ENCODE assay signal across 8 cellular contexts in the genomic region with DNA sequence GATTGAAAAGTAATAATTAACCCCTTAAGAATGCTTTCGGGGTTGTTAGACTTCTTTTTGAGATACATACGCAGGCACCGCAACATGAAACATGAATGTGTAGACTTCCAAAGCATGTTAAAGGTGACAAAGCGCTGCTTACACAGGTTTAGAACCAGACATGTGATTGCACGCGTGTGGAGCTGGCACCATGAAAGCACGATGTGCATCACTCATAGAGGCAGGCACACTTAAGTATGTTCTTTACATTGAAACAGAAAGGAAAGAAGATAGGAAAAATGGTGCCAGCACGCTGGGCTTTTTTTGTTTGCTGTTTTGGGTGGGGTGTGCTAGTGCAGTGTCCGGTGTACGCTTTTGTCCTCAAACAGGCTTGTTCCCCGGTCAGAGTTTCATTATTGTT.
A peak's percentile ranks its signal among the peaks of the same experiment; 100 is the strongest.
DNase-seq lines count a peak whose midpoint lies in the region; ATAC-seq, FAIRE-seq and TF ChIP-seq lines count a peak whose summit lies in the region.

No MANE protein-coding gene starts in this region.

- TF ChIP-seq CTCF in keratinocyte (optimal IDR thresholded peaks at IDR 0.05 in 1 of 3, IDR thresholded peaks at IDR 0.05 in 1 of 3, conservative IDR thresholded peaks at IDR 0.05 in 1 of 3; ENCODE audit: extremely low read depth in 1 of 3, insufficient read depth in 2 of 3, low read length in 3 of 3) (no peak), upper lobe of right lung (IDR thresholded peaks at IDR 0.05) (no peak)

- H3K27me3 ChIP-seq in keratinocyte (ENCODE audit: control insufficient read depth, extremely low read depth, insufficient read depth, low read length) (no peaks in the 10 kb centered on the region), upper lobe of right lung (no peaks in the 10 kb centered on the region)

- H3K27me3 Mint-ChIP-seq in activated T-cell treated with anti-CD3 and anti-CD28 coated beads, Interleukin-2, amount 50 U/mL, for 72 hours (ENCODE audit: low read depth): no peaks in the 10 kb centered on the region
- no peaks in the 10 kb centered on the region for H3K27me3 Mint-ChIP-seq in activated T-helper 2 cell treated with anti-CD3 and anti-CD28 coated beads, Interferon-gamma antibody, Interleukin-2, Interleukin-4, amounts not matched to agents 10 μg/mL and 5 μg/mL and 100 μg/mL, durations not matched to agents 14 hours and 24 hours and 36 hours (ENCODE audit: low read depth)

- peak; percentile 59 for FAIRE-seq in keratinocyte (lab: Jason Lieb, UNC)

- peaks cover 32% of the 10 kb centered on the region for H3K4me1 Mint-ChIP-seq in activated T-cell treated with anti-CD3 and anti-CD28 coated beads, Interleukin-2, amount 50 U/mL, for 72 hours (ENCODE audit: low read depth)
- peaks cover 21% of the 10 kb centered on the region for H3K4me1 Mint-ChIP-seq in activated T-helper 2 cell treated with anti-CD3 and anti-CD28 coated beads, Interferon-gamma antibody, Interleukin-2, Interleukin-4, amounts not matched to agents 10 μg/mL and 5 μg/mL and 100 μg/mL, durations not matched to agents 14 hours and 24 hours and 36 hours (ENCODE audit: low read depth)

- peak overlapping the region; percentile 100 for H3K4me2 ChIP-seq in keratinocyte (ENCODE audit: control insufficient read depth, extremely low read depth, insufficient read depth, low read depth, low read length)

- no peak for ATAC-seq in activated T-cell treated with anti-CD3 and anti-CD28 coated beads, Interleukin-2, amount 50 U/mL, for 72 hours (replicated peaks in 1 of 2)
- ATAC-seq in upper lobe of right lung: no peak
- ATAC-seq in HG02763 (IDR thresholded peaks at IDR 0.05; ENCODE audit: unreplicated experiment): no peak
- ATAC-seq in HG02610 (IDR thresholded peaks at IDR 0.05; ENCODE audit: unreplicated experiment): no peak

- no peak for DNase-seq in activated T-cell treated with anti-CD3 and anti-CD28 coated beads, Interleukin-2, amount 50 U/mL, for 72 hours
- no peak for DNase-seq in activated T-cell treated with anti-CD3 and anti-CD28 coated beads, Interleukin-2, amount 50 U/mL, for 1 hour
- DNase-seq in activated T-helper 2 cell treated with anti-CD3 and anti-CD28 coated beads, Interferon-gamma antibody, Interleukin-2, Interleukin-4, amounts not matched to agents 10 μg/mL and 5 μg/mL and 100 μg/mL, durations not matched to agents 14 hours and 24 hours and 36 hours (ENCODE audit: low spot score): no peak
- DNase-seq in keratinocyte (ENCODE audit: low read depth, low spot score): no peak
- DNase-seq in upper lobe of right lung: peak; percentile 25
- no peak for DNase-seq in cerebellar cortex (ENCODE audit: low spot score)

- peaks cover 45% of the 10 kb centered on the region for H3K4me1 ChIP-seq in keratinocyte (ENCODE audit: control insufficient read depth, extremely low read depth, insufficient read depth, low read length)
- H3K4me1 ChIP-seq in upper lobe of right lung: peaks cover 44% of the 10 kb centered on the region

- H3K9ac ChIP-seq in keratinocyte (ENCODE audit: control insufficient read depth, extremely low read depth, insufficient read depth, low read length): peak overlapping the region; percentile 95

- H3K79me2 ChIP-seq in keratinocyte (ENCODE audit: control insufficient read depth, insufficient read depth, low read length): peaks cover 86% of the 10 kb centered on the region

- no peaks in the 10 kb centered on the region for H3K36me3 Mint-ChIP-seq in activated T-cell treated with anti-CD3 and anti-CD28 coated beads, Interleukin-2, amount 50 U/mL, for 72 hours (ENCODE audit: insufficient read depth in 2 of 2)
- no peaks in the 10 kb centered on the region for H3K36me3 Mint-ChIP-seq in activated T-helper 2 cell treated with anti-CD3 and anti-CD28 coated beads, Interferon-gamma antibody, Interleukin-2, Interleukin-4, amounts not matched to agents 10 μg/mL and 5 μg/mL and 100 μg/mL, durations not matched to agents 14 hours and 24 hours and 36 hours (ENCODE audit: low read depth)

- H3K4me3 ChIP-seq in keratinocyte (ENCODE audit: control insufficient read depth in 2 of 3, extremely low read depth in 1 of 3, insufficient read depth in 2 of 3, low read depth in 1 of 3, low read length in 3 of 3) (peak overlapping the region; percentile 31 to 77 (median 54)), upper lobe of right lung (peak overlapping the region; percentile 79)

- no peak overlapping the region for H3K4me3 Mint-ChIP-seq in activated T-cell treated with anti-CD3 and anti-CD28 coated beads, Interleukin-2, amount 50 U/mL, for 72 hours
- H3K4me3 Mint-ChIP-seq in activated T-helper 2 cell treated with anti-CD3 and anti-CD28 coated beads, Interferon-gamma antibody, Interleukin-2, Interleukin-4, amounts not matched to agents 10 μg/mL and 5 μg/mL and 100 μg/mL, durations not matched to agents 14 hours and 24 hours and 36 hours (ENCODE audit: low read depth): no peak overlapping the region

- dilution Hi-C loops in keratinocyte (cut with MboI; ENCODE audit: extremely low pct_ligation_motif_present, low sequenced_read_pairs): no loop called here

- H3K9me3 Mint-ChIP-seq in activated T-cell treated with anti-CD3 and anti-CD28 coated beads, Interleukin-2, amount 50 U/mL, for 72 hours: no peaks in the 10 kb centered on the region
- H3K9me3 Mint-ChIP-seq in activated T-helper 2 cell treated with anti-CD3 and anti-CD28 coated beads, Interferon-gamma antibody, Interleukin-2, Interleukin-4, amounts not matched to agents 10 μg/mL and 5 μg/mL and 100 μg/mL, durations not matched to agents 14 hours and 24 hours and 36 hours: no peaks in the 10 kb centered on the region

- H4K20me1 ChIP-seq in keratinocyte (ENCODE audit: control insufficient read depth, extremely low read depth, insufficient read depth, low read length): no peaks in the 10 kb centered on the region

- H3K27ac Mint-ChIP-seq in activated T-cell treated with anti-CD3 and anti-CD28 coated beads, Interleukin-2, amount 50 U/mL, for 72 hours: peak overlapping the region; percentile 60
- H3K27ac Mint-ChIP-seq in activated T-helper 2 cell treated with anti-CD3 and anti-CD28 coated beads, Interferon-gamma antibody, Interleukin-2, Interleukin-4, amounts not matched to agents 10 μg/mL and 5 μg/mL and 100 μg/mL, durations not matched to agents 14 hours and 24 hours and 36 hours: peak overlapping the region; percentile 1

- H3K9me3 ChIP-seq in keratinocyte (ENCODE audit: control insufficient read depth, low read depth, low read length): no peaks in the 10 kb centered on the region
- no peaks in the 10 kb centered on the region for H3K9me3 ChIP-seq in upper lobe of right lung

- peaks cover 3 to 4% of the 10 kb centered on the region in 2 experiments for H3K36me3 ChIP-seq in keratinocyte (ENCODE audit: control insufficient read depth in 2 of 2, extremely low read depth in 1 of 2, insufficient read depth in 2 of 2, low read length in 2 of 2)
- H3K36me3 ChIP-seq in upper lobe of right lung: no peaks in the 10 kb centered on the region

- intact Hi-C loops in activated T-helper 2 cell treated with anti-CD3 and anti-CD28 coated beads, Interferon-gamma antibody, Interleukin-2, Interleukin-4, amounts not matched to agents 10 μg/mL and 5 μg/mL and 100 μg/mL, durations not matched to agents 14 hours and 24 hours and 36 hours (cut with micrococcal nuclease): no loop called here
- intact Hi-C loops in upper lobe of right lung (cut with DNase I): no loop called here

- peaks cover 2% of the 10 kb centered on the region for H3K9me1 ChIP-seq in keratinocyte (ENCODE audit: control insufficient read depth, extremely low read depth, insufficient read depth, low read length)

- H3K27ac ChIP-seq in keratinocyte (ENCODE audit: control insufficient read depth, insufficient read depth, low read length) (peak overlapping the region; percentile 98), upper lobe of right lung (peak overlapping the region; percentile 100)

- no peak overlapping the region for H2AFZ ChIP-seq in keratinocyte (ENCODE audit: control insufficient read depth, low read length)
